9 cellular contexts compared by ENCODE assay signal in genomic region chr4:113293043-113293560, GRCh38.
DNase-seq lines count a peak whose midpoint lies in the region; ATAC-seq and TF ChIP-seq lines count a peak whose summit lies in the region.
"Had no signal": no experiment of that assay in that cellular context is flagged by ENCODE, and none has a peak within 500 bp of the region (broad histone marks: within the 10 kb centered on the region; RNA-seq: fewer than 3 reads in every experiment).

No MANE protein-coding gene starts in this region.

- DNase-seq in GM03348 (ENCODE audit: low spot score) (peak; percentile 62), choroid plexus epithelial cell (ENCODE audit: low read depth) (peak; percentile 70), inferior parietal cortex (ENCODE audit: extremely low spot score) (peak; percentile 67), trophoblast cell (no peak), NCI-H146 (lab: John Stamatoyannopoulos, UW) (no peak), NCI-H524 treated with DMSO at 0.1 percent for 48 hours (lab: John Stamatoyannopoulos, UW) (no peak)
- DNase-seq: NCI-H1417 treated with DMSO at 0.1 percent for 48 hours had no signal

- TF ChIP-seq CTCF in choroid plexus epithelial cell (conservative IDR thresholded peaks at IDR 0.05; ENCODE audit: low read depth, low read length), result no peak

- H2BK5ac ChIP-seq in trophoblast cell (ENCODE audit: low read depth, low read length, poor library complexity), result no peak overlapping the region

- no peak overlapping the region for H2AFZ ChIP-seq in trophoblast cell (ENCODE audit: insufficient read depth, low read length, poor library complexity)

- H3K36me3 ChIP-seq in skeletal muscle tissue (ENCODE audit: control insufficient read depth in 3 of 3, insufficient read depth in 3 of 3, low read length in 3 of 3) (peaks cover 7 to 11% (median 10%) of the 10 kb centered on the region in 3 donors), trophoblast cell (ENCODE audit: control insufficient read depth in 1 of 2, insufficient read depth in 2 of 2, low read length in 2 of 2) (no peaks in the 10 kb centered on the region)

- H2BK12ac ChIP-seq in trophoblast cell (ENCODE audit: low read length), result no peak overlapping the region

- H3K4ac ChIP-seq in trophoblast cell (ENCODE audit: low read depth, low read length), result no peak overlapping the region

- H3K79me1 ChIP-seq in trophoblast cell (ENCODE audit: low read length), result no peaks in the 10 kb centered on the region

- no peak overlapping the region for H4K8ac ChIP-seq in trophoblast cell (ENCODE audit: low read depth, low read length)

- H3K9me3 ChIP-seq in skeletal muscle tissue (ENCODE audit: control insufficient read depth in 3 of 3, low read length in 3 of 3) (no peaks in the 10 kb centered on the region), trophoblast cell (ENCODE audit: insufficient read depth, low read depth, low read length) (no peaks in the 10 kb centered on the region)

- no peak for ATAC-seq in GM21447 (IDR thresholded peaks at IDR 0.05; ENCODE audit: unreplicated experiment)

- H3K4me3 ChIP-seq in choroid plexus epithelial cell (ENCODE audit: low read depth, low read length) (peak overlapping the region; percentile 2), skeletal muscle tissue (ENCODE audit: low read length in 3 of 3) (peak overlapping the region; percentile 2 to 52 (median 31)), trophoblast cell (ENCODE audit: low read depth, low read length) (no peak overlapping the region)

- H3K23ac ChIP-seq in trophoblast cell (ENCODE audit: low read length), result no peak overlapping the region

- no peak overlapping the region for H2AK5ac ChIP-seq in trophoblast cell (ENCODE audit: low read length)

- H3K18ac ChIP-seq in trophoblast cell (ENCODE audit: low read length), result no peak overlapping the region

- no peak overlapping the region for H2BK120ac ChIP-seq in trophoblast cell (ENCODE audit: insufficient read depth, low read length, poor library complexity)

- H4K91ac ChIP-seq in trophoblast cell (ENCODE audit: low read depth, low read length), result no peak overlapping the region

- no CpG with 5 or more reads among the region's 9 CpGs for WGBS in trophoblast cell (ENCODE audit: extremely low coverage, insufficient coverage, insufficient read length)

- no peaks in the 10 kb centered on the region for H3K79me2 ChIP-seq in trophoblast cell (ENCODE audit: control insufficient read depth, insufficient read depth, low read length, poor library complexity)

- peak overlapping the region in 2 of 3 donors; percentile 47 to 52 for H3K9ac ChIP-seq in skeletal muscle tissue (ENCODE audit: low read depth in 1 of 3, low read length in 3 of 3)
- H3K9ac ChIP-seq in trophoblast cell (ENCODE audit: low read length), result no peak overlapping the region

- no peaks in the 10 kb centered on the region for H3K27me3 ChIP-seq in skeletal muscle tissue (ENCODE audit: control insufficient read depth in 3 of 3, insufficient read depth in 3 of 3, low read length in 3 of 3)
- no peaks in the 10 kb centered on the region for H3K27me3 ChIP-seq in trophoblast cell (ENCODE audit: insufficient read depth, low read length)

- H3K4me1 ChIP-seq in skeletal muscle tissue (ENCODE audit: control insufficient read depth in 3 of 3, insufficient read depth in 3 of 3, low read length in 3 of 3) (no peaks in the 10 kb centered on the region), trophoblast cell (ENCODE audit: control insufficient read depth in 1 of 2, insufficient read depth in 2 of 2, low read length in 2 of 2) (peaks cover 2 to 3% of the 10 kb centered on the region in 2 experiments)

- H3K27ac ChIP-seq in skeletal muscle tissue (ENCODE audit: low read depth, low read length) (peak overlapping the region; percentile 73), trophoblast cell (ENCODE audit: low read depth, low read length) (no peak overlapping the region)

- no peak overlapping the region for H3K14ac ChIP-seq in trophoblast cell (ENCODE audit: low read length)

- no peak overlapping the region for H4K12ac ChIP-seq in trophoblast cell (ENCODE audit: low read depth, low read length)

- H3K4me2 ChIP-seq in trophoblast cell (ENCODE audit: low read length), result no peak overlapping the region

Comparison
In these comparisons a context has a peak if more than half of its experiments do, and no peak if none do; other contexts are left out.
1. DNase-seq: peak in GM03348 (single experiment), choroid plexus epithelial cell (single experiment) and inferior parietal cortex (single experiment); none in trophoblast cell (0 of 2), NCI-H146 (single experiment) and NCI-H524 treated with DMSO at 0.1 percent for 48 hours (single experiment).